Comparison of ENCODE assay signal across 1 cellular context in the genomic region with DNA sequence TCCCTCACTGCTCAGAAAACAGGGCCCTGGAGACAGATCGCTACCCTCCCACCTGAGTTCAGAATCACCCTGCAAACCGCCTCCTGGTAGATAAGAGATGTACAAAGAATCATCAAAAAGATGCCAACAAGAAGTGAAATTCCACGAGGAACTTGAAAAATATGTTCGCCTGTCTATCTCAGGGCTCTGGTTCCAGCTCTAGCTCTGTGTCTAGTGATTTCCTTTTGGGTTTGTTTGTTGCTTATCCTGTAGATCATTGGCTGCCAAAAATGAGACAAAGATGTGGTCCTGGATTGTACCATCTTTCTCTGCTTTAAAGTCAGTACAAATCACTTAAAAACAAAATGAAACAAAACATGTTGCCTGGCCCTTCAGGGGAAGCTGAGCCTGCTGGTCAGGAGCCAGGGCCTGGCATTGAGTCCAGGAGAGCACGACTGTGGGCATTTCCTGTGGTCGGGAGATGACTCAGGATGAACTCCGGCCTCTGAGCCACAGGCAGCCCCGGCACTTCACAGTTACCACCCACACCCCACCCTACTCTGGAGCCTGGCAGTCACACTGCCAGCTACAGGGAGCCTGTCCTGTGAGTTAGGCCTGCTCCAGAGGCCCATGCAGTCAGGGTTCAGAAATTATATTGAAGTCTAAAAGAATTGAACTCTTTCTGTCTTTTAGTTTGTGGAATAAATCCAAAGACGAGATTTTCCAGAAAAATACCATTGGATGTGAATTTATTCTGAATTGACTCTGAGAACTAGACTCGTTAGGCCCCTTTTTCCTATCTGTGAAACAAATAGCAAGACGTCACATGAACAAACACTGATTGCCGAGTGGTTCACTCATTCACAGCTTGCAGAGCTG.
TF ChIP-seq lines count a peak whose summit lies in the region.

No MANE protein-coding gene starts in this region.

TF ChIP-seq in GM12878, 131 proteins besides CTCF, POLR2A, EP300 and RAD21 (continued from another document):
- no peak for TF ChIP-seq SIX5 (IDR thresholded peaks at IDR 0.05; ENCODE audit: low read depth, low read length, severe bottlenecking)
- TF ChIP-seq, protein P1, sequence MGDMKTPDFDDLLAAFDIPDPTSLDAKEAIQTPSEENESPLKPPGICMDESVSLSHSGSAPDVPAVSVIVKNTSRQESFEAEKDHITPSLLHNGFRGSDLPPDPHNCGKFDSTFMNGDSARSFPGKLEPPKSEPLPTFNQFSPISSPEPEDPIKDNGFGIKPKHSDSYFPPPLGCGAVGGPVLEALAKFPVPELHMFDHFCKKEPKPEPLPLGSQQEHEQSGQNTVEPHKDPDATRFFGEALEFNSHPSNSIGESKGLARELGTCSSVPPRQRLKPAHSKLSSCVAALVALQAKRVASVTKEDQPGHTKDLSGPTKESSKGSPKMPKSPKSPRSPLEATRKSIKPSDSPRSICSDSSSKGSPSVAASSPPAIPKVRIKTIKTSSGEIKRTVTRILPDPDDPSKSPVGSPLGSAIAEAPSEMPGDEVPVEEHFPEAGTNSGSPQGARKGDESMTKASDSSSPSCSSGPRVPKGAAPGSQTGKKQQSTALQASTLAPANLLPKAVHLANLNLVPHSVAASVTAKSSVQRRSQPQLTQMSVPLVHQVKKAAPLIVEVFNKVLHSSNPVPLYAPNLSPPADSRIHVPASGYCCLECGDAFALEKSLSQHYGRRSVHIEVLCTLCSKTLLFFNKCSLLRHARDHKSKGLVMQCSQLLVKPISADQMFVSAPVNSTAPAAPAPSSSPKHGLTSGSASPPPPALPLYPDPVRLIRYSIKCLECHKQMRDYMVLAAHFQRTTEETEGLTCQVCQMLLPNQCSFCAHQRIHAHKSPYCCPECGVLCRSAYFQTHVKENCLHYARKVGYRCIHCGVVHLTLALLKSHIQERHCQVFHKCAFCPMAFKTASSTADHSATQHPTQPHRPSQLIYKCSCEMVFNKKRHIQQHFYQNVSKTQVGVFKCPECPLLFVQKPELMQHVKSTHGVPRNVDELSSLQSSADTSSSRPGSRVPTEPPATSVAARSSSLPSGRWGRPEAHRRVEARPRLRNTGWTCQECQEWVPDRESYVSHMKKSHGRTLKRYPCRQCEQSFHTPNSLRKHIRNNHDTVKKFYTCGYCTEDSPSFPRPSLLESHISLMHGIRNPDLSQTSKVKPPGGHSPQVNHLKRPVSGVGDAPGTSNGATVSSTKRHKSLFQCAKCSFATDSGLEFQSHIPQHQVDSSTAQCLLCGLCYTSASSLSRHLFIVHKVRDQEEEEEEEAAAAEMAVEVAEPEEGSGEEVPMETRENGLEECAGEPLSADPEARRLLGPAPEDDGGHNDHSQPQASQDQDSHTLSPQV (IDR thresholded peaks at IDR 0.05) = no peak
- peak; percentile 65 for TF ChIP-seq NR2F1 (conservative IDR thresholded peaks at IDR 0.05)
- TF ChIP-seq, protein P2, sequence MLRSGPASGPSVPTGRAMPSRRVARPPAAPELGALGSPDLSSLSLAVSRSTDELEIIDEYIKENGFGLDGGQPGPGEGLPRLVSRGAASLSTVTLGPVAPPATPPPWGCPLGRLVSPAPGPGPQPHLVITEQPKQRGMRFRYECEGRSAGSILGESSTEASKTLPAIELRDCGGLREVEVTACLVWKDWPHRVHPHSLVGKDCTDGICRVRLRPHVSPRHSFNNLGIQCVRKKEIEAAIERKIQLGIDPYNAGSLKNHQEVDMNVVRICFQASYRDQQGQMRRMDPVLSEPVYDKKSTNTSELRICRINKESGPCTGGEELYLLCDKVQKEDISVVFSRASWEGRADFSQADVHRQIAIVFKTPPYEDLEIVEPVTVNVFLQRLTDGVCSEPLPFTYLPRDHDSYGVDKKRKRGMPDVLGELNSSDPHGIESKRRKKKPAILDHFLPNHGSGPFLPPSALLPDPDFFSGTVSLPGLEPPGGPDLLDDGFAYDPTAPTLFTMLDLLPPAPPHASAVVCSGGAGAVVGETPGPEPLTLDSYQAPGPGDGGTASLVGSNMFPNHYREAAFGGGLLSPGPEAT (IDR thresholded peaks at IDR 0.05; ENCODE audit: low read depth) = no peak
- TF ChIP-seq, protein P3, sequence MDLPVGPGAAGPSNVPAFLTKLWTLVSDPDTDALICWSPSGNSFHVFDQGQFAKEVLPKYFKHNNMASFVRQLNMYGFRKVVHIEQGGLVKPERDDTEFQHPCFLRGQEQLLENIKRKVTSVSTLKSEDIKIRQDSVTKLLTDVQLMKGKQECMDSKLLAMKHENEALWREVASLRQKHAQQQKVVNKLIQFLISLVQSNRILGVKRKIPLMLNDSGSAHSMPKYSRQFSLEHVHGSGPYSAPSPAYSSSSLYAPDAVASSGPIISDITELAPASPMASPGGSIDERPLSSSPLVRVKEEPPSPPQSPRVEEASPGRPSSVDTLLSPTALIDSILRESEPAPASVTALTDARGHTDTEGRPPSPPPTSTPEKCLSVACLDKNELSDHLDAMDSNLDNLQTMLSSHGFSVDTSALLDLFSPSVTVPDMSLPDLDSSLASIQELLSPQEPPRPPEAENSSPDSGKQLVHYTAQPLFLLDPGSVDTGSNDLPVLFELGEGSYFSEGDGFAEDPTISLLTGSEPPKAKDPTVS (IDR thresholded peaks at IDR 0.05; ENCODE audit: low read depth, low read length) = no peak
- peak; percentile 21; the same call in 1 of the 2 replicates for TF ChIP-seq DPF2 (IDR thresholded peaks at IDR 0.05)
- no peak for TF ChIP-seq FOXK2 (IDR thresholded peaks at IDR 0.05)
- no peak for TF ChIP-seq CEBPB (IDR thresholded peaks at IDR 0.05; ENCODE audit: borderline replicate concordance in 1 of 2, low read depth in 2 of 2, low read length in 2 of 2)
- TF ChIP-seq JUNB (IDR thresholded peaks at IDR 0.05) = no peak
- peak; percentile 64; the same call in 1 of the 2 replicates for TF ChIP-seq GATAD2B (conservative IDR thresholded peaks at IDR 0.05; ENCODE audit: low read depth)
- no peak for TF ChIP-seq POLR2AphosphoS2 (IDR thresholded peaks at IDR 0.05; ENCODE audit: low read depth, low read length)
- no peak for TF ChIP-seq KLF5 (IDR thresholded peaks at IDR 0.05; ENCODE audit: partially characterized antibody)
- TF ChIP-seq SREBF1 (IDR thresholded peaks at IDR 0.05; ENCODE audit: low read length) = no peak
- TF ChIP-seq EED (IDR thresholded peaks at IDR 0.05; ENCODE audit: low read depth) = peak; percentile 31; the same call in 1 of the 2 replicates
- TF ChIP-seq HCFC1 (IDR thresholded peaks at IDR 0.05; ENCODE audit: low read length) = no peak
- TF ChIP-seq, protein P4, sequence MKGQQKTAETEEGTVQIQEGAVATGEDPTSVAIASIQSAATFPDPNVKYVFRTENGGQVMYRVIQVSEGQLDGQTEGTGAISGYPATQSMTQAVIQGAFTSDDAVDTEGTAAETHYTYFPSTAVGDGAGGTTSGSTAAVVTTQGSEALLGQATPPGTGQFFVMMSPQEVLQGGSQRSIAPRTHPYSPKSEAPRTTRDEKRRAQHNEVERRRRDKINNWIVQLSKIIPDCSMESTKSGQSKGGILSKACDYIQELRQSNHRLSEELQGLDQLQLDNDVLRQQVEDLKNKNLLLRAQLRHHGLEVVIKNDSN (IDR thresholded peaks at IDR 0.05; ENCODE audit: borderline replicate concordance, extremely low read length, insufficient read depth, low read depth, low read length) = no peak
- TF ChIP-seq, protein P5, sequence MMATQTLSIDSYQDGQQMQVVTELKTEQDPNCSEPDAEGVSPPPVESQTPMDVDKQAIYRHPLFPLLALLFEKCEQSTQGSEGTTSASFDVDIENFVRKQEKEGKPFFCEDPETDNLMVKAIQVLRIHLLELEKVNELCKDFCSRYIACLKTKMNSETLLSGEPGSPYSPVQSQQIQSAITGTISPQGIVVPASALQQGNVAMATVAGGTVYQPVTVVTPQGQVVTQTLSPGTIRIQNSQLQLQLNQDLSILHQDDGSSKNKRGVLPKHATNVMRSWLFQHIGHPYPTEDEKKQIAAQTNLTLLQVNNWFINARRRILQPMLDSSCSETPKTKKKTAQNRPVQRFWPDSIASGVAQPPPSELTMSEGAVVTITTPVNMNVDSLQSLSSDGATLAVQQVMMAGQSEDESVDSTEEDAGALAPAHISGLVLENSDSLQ (IDR thresholded peaks at IDR 0.05) = no peak
- TF ChIP-seq, protein P6, sequence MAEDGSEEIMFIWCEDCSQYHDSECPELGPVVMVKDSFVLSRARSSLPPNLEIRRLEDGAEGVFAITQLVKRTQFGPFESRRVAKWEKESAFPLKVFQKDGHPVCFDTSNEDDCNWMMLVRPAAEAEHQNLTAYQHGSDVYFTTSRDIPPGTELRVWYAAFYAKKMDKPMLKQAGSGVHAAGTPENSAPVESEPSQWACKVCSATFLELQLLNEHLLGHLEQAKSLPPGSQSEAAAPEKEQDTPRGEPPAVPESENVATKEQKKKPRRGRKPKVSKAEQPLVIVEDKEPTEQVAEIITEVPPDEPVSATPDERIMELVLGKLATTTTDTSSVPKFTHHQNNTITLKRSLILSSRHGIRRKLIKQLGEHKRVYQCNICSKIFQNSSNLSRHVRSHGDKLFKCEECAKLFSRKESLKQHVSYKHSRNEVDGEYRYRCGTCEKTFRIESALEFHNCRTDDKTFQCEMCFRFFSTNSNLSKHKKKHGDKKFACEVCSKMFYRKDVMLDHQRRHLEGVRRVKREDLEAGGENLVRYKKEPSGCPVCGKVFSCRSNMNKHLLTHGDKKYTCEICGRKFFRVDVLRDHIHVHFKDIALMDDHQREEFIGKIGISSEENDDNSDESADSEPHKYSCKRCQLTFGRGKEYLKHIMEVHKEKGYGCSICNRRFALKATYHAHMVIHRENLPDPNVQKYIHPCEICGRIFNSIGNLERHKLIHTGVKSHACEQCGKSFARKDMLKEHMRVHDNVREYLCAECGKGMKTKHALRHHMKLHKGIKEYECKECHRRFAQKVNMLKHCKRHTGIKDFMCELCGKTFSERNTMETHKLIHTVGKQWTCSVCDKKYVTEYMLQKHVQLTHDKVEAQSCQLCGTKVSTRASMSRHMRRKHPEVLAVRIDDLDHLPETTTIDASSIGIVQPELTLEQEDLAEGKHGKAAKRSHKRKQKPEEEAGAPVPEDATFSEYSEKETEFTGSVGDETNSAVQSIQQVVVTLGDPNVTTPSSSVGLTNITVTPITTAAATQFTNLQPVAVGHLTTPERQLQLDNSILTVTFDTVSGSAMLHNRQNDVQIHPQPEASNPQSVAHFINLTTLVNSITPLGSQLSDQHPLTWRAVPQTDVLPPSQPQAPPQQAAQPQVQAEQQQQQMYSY (CRISPR knock-in tag; IDR thresholded peaks at IDR 0.05) = no peak
- peak in 1 of 2 experiments; percentile 47; a peak in 1 of 4 replicates for TF ChIP-seq BHLHE40 (IDR thresholded peaks at IDR 0.05; ENCODE audit: borderline replicate concordance in 1 of 2, low read depth in 2 of 2, low read length in 1 of 2)
- peak; percentile 56 for TF ChIP-seq RUNX3 (IDR thresholded peaks at IDR 0.05; ENCODE audit: low read length)
- no peak for TF ChIP-seq PAX8 (IDR thresholded peaks at IDR 0.05)
- TF ChIP-seq IKZF1 (conservative IDR thresholded peaks at IDR 0.05) = peak; percentile 67
- TF ChIP-seq SUPT20H (IDR thresholded peaks at IDR 0.05; ENCODE audit: borderline replicate concordance, control insufficient read depth, low read depth, low read length) = no peak
- TF ChIP-seq, protein P7, sequence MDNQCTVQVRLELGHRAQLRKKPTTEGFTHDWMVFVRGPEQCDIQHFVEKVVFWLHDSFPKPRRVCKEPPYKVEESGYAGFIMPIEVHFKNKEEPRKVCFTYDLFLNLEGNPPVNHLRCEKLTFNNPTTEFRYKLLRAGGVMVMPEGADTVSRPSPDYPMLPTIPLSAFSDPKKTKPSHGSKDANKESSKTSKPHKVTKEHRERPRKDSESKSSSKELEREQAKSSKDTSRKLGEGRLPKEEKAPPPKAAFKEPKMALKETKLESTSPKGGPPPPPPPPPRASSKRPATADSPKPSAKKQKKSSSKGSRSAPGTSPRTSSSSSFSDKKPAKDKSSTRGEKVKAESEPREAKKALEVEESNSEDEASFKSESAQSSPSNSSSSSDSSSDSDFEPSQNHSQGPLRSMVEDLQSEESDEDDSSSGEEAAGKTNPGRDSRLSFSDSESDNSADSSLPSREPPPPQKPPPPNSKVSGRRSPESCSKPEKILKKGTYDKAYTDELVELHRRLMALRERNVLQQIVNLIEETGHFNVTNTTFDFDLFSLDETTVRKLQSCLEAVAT (IDR thresholded peaks at IDR 0.05) = no peak
- no peak for TF ChIP-seq MTA3 (IDR thresholded peaks at IDR 0.05; ENCODE audit: borderline replicate concordance, low read length)
